11 cellular contexts compared by ENCODE assay signal in genomic region chr11:122398167-122398566, GRCh38.
DNase-seq lines count a peak whose midpoint lies in the region; ATAC-seq and TF ChIP-seq lines count a peak whose summit lies in the region.
"Had no signal": no experiment of that assay in that cellular context is flagged by ENCODE, and none has a peak within 500 bp of the region (broad histone marks: within the 10 kb centered on the region; RNA-seq: fewer than 3 reads in every experiment).

No MANE protein-coding gene starts in this region.

- intact Hi-C loops in left ventricle myocardium inferior (cut with micrococcal nuclease) (no loop called here), transverse colon (cut with DNase I; ENCODE audit: low total_unique reads) (no loop called here)

- TF ChIP-seq EP300 in transverse colon (IDR thresholded peaks at IDR 0.05; ENCODE audit: low read depth): no peak

- no peak overlapping the region for H2AFZ ChIP-seq in GM23248

- no peaks in the 10 kb centered on the region for H4K20me1 ChIP-seq in GM23248 (ENCODE audit: insufficient read depth)

- WGBS in GM23248 (ENCODE audit: low coverage in 1 of 2, low lambda C conversion rate in 2 of 2, missing lambda C conversion rate in 2 of 2), 2 experiments: 73% methylated on average over 1 of the region's 1 CpG
- WGBS in transverse colon (ENCODE audit: low coverage in 1 of 2), 2 donors: 57 to 65% methylated on average over 1 of the region's 1 CpG

- H3F3A ChIP-seq in GM23248 (ENCODE audit: insufficient read depth): no peaks in the 10 kb centered on the region

- no peak overlapping the region for H3K9ac ChIP-seq in GM23248

- ATAC-seq in GM18868 (IDR thresholded peaks at IDR 0.05; ENCODE audit: unreplicated experiment): peak; percentile 52
- no peak for ATAC-seq in GM21529 (IDR thresholded peaks at IDR 0.05; ENCODE audit: unreplicated experiment)

- no peaks in the 10 kb centered on the region for H3K79me2 ChIP-seq in GM23248 (ENCODE audit: insufficient read depth)

- in situ Hi-C loops in GM23248 (cut with MboI) (no loop called here), transverse colon (cut with MboI; ENCODE audit: low pct_ligation_motif_present in 1 of 4, low pct_unique_long_range_greater_than_20kb in 1 of 4, low sequenced_read_pairs in 3 of 4) (no loop called here)

- H3K4me1 ChIP-seq in GM23248 (ENCODE audit: insufficient read depth) (no peaks in the 10 kb centered on the region), left ventricle myocardium inferior (peaks cover under 1% of the 10 kb centered on the region), transverse colon (no peaks in the 10 kb centered on the region)
- H3K4me1 ChIP-seq: ascending aorta had no signal

- H3K36me3 ChIP-seq in GM23248 (ENCODE audit: low read depth) (no peaks in the 10 kb centered on the region), left ventricle myocardium inferior (no peaks in the 10 kb centered on the region), transverse colon (no peaks in the 10 kb centered on the region)
- H3K36me3 ChIP-seq: ascending aorta, thoracic aorta had no signal

- no peak for TF ChIP-seq CTCF in left ventricle myocardium inferior (IDR thresholded peaks at IDR 0.05; ENCODE audit: borderline replicate concordance)
- no peak for TF ChIP-seq CTCF in transverse colon (IDR thresholded peaks at IDR 0.05)

- DNase-seq in GM23248 (peak; percentile 49), SW480 (ENCODE audit: low spot score) (peak; percentile 6), left ventricle myocardium inferior (no peak), transverse colon (no peak)
- no peak for DNase-seq in stimulated activated CD4-positive, alpha-beta T cell treated with anti-CD3 and anti-CD28 coated beads, Interleukin-2, amount 100 ng/mL, for 24 hours
- DNase-seq in effector CD8-positive, alpha-beta T cell (lab: John Stamatoyannopoulos, UW): no peak

- no peaks in the 10 kb centered on the region for H3K9me2 ChIP-seq in GM23248 (ENCODE audit: insufficient read depth)

- H3K27me3 ChIP-seq in GM23248 (replicated peaks; ENCODE audit: insufficient read depth) (no peaks in the 10 kb centered on the region), left ventricle myocardium inferior (ENCODE audit: low read depth) (no peaks in the 10 kb centered on the region), transverse colon (no peaks in the 10 kb centered on the region)
- H3K27me3 ChIP-seq: ascending aorta had no signal

- H3K27ac ChIP-seq in GM23248 (no peak overlapping the region), left ventricle myocardium inferior (replicated peaks) (peak overlapping the region; percentile 0), transverse colon (no peak overlapping the region)
- H3K27ac ChIP-seq: ascending aorta, SK-N-MC, thoracic aorta had no signal

- TF ChIP-seq POLR2A in transverse colon (IDR thresholded peaks at IDR 0.05): no peak

- H3K4me3 ChIP-seq in GM23248 (no peak overlapping the region), left ventricle myocardium inferior (no peak overlapping the region), transverse colon (no peak overlapping the region)
- H3K4me3 ChIP-seq: ascending aorta, SK-N-MC, thoracic aorta had no signal

- H3K4me2 ChIP-seq in GM23248 (ENCODE audit: unreplicated experiment): no peak overlapping the region

- H3K9me3 ChIP-seq in GM23248 (ENCODE audit: low read depth) (no peaks in the 10 kb centered on the region), left ventricle myocardium inferior (replicated peaks) (no peaks in the 10 kb centered on the region), transverse colon (no peaks in the 10 kb centered on the region)
- H3K9me3 ChIP-seq: ascending aorta, thoracic aorta had no signal

Comparison
In these comparisons a context has a peak if more than half of its experiments do, and no peak if none do; other contexts are left out.
1. DNase-seq: peak in GM23248 (single experiment) and SW480 (single experiment); none in left ventricle myocardium inferior (single experiment), stimulated activated CD4-positive, alpha-beta T cell treated with anti-CD3 and anti-CD28 coated beads, Interleukin-2, amount 100 ng/mL, for 24 hours (0 of 2), transverse colon (single experiment) and effector CD8-positive, alpha-beta T cell (single experiment).